16 cellular contexts compared by ENCODE assay signal in the genomic region with DNA sequence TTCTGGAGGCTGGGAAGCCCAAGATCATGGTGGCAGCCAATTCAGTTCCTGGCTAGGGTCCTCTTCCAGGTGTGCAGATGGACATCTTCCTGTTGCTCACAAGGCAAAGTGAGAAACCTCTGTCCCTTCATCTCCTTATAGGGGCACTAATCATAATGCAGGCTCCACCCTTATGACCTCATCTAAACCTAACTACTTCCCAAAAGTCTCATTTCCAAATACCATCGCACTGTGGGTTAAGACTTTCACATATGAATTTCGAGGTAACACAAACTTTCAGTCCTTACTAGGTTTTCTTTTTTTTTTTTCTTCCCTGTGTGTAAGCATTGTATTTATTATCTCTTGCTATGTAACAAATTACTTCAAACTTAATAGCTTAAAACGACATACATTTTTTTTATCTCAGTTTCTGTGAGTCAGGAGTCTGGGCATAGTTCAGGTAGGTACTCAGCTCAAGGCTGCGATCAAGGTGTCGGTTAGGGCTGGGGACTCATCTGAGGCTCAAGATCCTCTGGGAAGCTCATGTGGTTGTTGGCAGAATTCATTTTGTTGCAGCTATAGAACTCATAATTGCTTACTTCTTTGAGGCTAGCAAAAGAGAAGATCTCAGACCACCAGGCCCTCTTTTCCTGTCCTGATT.
DNase-seq lines count a peak whose midpoint lies in the region; ATAC-seq, FAIRE-seq and TF ChIP-seq lines count a peak whose summit lies in the region.
"Had no signal": no experiment of that assay in that cellular context is flagged by ENCODE, and none has a peak within 500 bp of the region (broad histone marks: within the 10 kb centered on the region; RNA-seq: fewer than 3 reads in every experiment).

No MANE protein-coding gene starts in this region.

- no peaks in the 10 kb centered on the region for H3K36me3 Mint-ChIP-seq in T-cell
- no peaks in the 10 kb centered on the region for H3K36me3 Mint-ChIP-seq in dendritic cell treated with granulocyte-macrophage colony-stimulating factor and Interleukin-4, amounts not matched to agents 40 ng/mL and 50 ng/mL, for 4 days (ENCODE audit: low read depth)

- FAIRE-seq in GM19239 (lab: Jason Lieb, UNC) = peak; percentile 40
- FAIRE-seq in D721Med (lab: Jason Lieb, UNC) = no peak

- H3K27me3 Mint-ChIP-seq in T-cell = no peaks in the 10 kb centered on the region
- H3K27me3 Mint-ChIP-seq in dendritic cell treated with granulocyte-macrophage colony-stimulating factor and Interleukin-4, amounts not matched to agents 40 ng/mL and 50 ng/mL, for 4 days = no peaks in the 10 kb centered on the region

- H3K27ac Mint-ChIP-seq in T-cell = no peak overlapping the region
- H3K27ac Mint-ChIP-seq in dendritic cell treated with granulocyte-macrophage colony-stimulating factor and Interleukin-4, amounts not matched to agents 40 ng/mL and 50 ng/mL, for 4 days = peak overlapping the region; percentile 90

- POLR2A ChIA-PET in T-cell (lab: Charles Lee) = interaction anchor here in 1 of 2 donors (0.7 kb wide), 1 partner anchor 841 kb away, joined by 4 read pairs; no protein-coding TSS in a partner anchor

- peak overlapping the region in 2 of 3 donors; percentile 9 to 80 for H3K4me3 Mint-ChIP-seq in T-cell
- peak overlapping the region; percentile 26 for H3K4me3 Mint-ChIP-seq in dendritic cell treated with granulocyte-macrophage colony-stimulating factor and Interleukin-4, amounts not matched to agents 40 ng/mL and 50 ng/mL, for 4 days

- intact Hi-C loops in dendritic cell treated with granulocyte-macrophage colony-stimulating factor and Interleukin-4, amounts not matched to agents 40 ng/mL and 50 ng/mL, for 4 days (cut with micrococcal nuclease) = loop anchor here (10.0 kb wide), 1 partner anchor 666 kb away; a partner anchor contains a TSS

- TF ChIP-seq CTCF in D721Med (IDR thresholded peaks at IDR 0.05; ENCODE audit: insufficient read depth, missing control alignments) = no peak

- CTCF ChIA-PET in T-cell (lab: Charles Lee) = interaction anchor here (0.6 to 0.9 kb wide), 3 partner anchors 23 to 1720 kb away, joined by 3 read pairs; no protein-coding TSS in a partner anchor

- H3K4me1 Mint-ChIP-seq in T-cell = peaks cover 29 to 40% (median 29%) of the 10 kb centered on the region in 3 donors
- peaks cover 16% of the 10 kb centered on the region for H3K4me1 Mint-ChIP-seq in dendritic cell treated with granulocyte-macrophage colony-stimulating factor and Interleukin-4, amounts not matched to agents 40 ng/mL and 50 ng/mL, for 4 days (ENCODE audit: low read depth)

- DNase-seq in AML-193 (lab: John Stamatoyannopoulos, UW) (peak; percentile 3 to 25), GM19239 (ENCODE audit: insufficient read length, low spot score) (no peak), T-cell (no peak), pons (ENCODE audit: low spot score) (no peak), D721Med (ENCODE audit: insufficient read length, low spot score) (no peak), NCI-H2081 treated with DMSO at 0.1 percent for 48 hours (lab: John Stamatoyannopoulos, UW) (no peak)
- DNase-seq: DMS153; dorsolateral prefrontal cortex; erythroblast; gastrocnemius medialis; left colon; NCI-H187 treated with DMSO at 0.1 percent for 48 hours; NCI-H69; sigmoid colon; stimulated activated CD4-positive, alpha-beta T cell treated with anti-CD3 and anti-CD28 coated beads, Interleukin-1b, Interleukin-23, amount 100 ng/mL, for 48 hours had no signal

- no peaks in the 10 kb centered on the region for H3K9me3 Mint-ChIP-seq in T-cell
- H3K9me3 Mint-ChIP-seq in dendritic cell treated with granulocyte-macrophage colony-stimulating factor and Interleukin-4, amounts not matched to agents 40 ng/mL and 50 ng/mL, for 4 days = no peaks in the 10 kb centered on the region

- no peak for ATAC-seq in T-cell (replicated peaks in 1 of 4)
- ATAC-seq: gastrocnemius medialis, left colon had no signal

Comparison
In these comparisons a context has a peak if more than half of its experiments do, and no peak if none do; other contexts are left out.
1. DNase-seq: peak in AML-193 (2 of 2); none in GM19239 (single experiment), T-cell (0 of 34), pons (single experiment), D721Med (single experiment) and NCI-H2081 treated with DMSO at 0.1 percent for 48 hours (single experiment).